Comparison of ENCODE assay signal across 1 cellular context in genomic region chr15:80456517-80457497, GRCh38.
TF ChIP-seq lines count a peak whose summit lies in the region.

No MANE protein-coding gene starts in this region.

TF ChIP-seq in IMR-90, 13 proteins besides CTCF, POLR2A, EP300 and RAD21 (continued from another document):
- TF ChIP-seq RCOR1 (IDR thresholded peaks at IDR 0.05; ENCODE audit: insufficient replicate concordance, low read length), result no peak
- no peak for TF ChIP-seq MXI1 (IDR thresholded peaks at IDR 0.05; ENCODE audit: borderline replicate concordance, low read depth, low read length)
- no peak for TF ChIP-seq ELK1 (IDR thresholded peaks at IDR 0.05; ENCODE audit: borderline replicate concordance, low read depth, low read length)
